ENCODE assay signal across 22 cellular contexts in the genomic region with DNA sequence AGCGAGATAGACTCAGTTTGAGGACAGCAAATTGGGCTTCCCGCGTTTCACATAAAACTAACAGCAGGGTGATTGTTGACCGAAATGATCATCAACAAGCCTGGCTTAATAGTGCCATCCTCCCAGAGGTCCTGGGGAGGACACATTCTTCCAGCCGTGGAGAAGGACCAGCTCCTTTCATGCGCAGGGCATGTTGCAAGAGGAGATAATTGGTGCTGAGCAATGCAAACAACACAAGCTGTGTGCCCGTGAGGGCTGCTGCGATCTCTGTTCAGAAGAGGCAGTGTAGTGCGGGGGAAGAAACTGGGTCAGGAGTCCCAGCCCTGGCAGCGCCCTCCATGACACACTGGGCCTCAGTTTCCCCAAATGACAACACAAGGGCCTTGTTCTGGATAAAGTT. TPM values are rescaled to one million over a fixed set of nuclear protein-coding genes. Genes with fewer than 3 reads are reported as not detected.
A peak's percentile ranks its signal among the peaks of the same experiment; 100 is the strongest.
DNase-seq lines count a peak whose midpoint lies in the region; TF ChIP-seq lines count a peak whose summit lies in the region.
"Had no signal": no experiment of that assay in that cellular context is flagged by ENCODE, and none has a peak within 500 bp of the region (broad histone marks: within the 10 kb centered on the region; RNA-seq: fewer than 3 reads in every experiment).

No MANE protein-coding gene starts in this region.

- peak in 1 of 2 donors; percentile 33 for TF ChIP-seq RAD21 in liver (IDR thresholded peaks at IDR 0.05)

- H3K9ac ChIP-seq in liver (ENCODE audit: low read depth in 1 of 2, low read length in 2 of 2): no peak overlapping the region

- H3K36me3 ChIP-seq in liver (ENCODE audit: control insufficient read depth in 4 of 4, insufficient read depth in 3 of 4, low read depth in 1 of 4, low read length in 3 of 4): no peaks in the 10 kb centered on the region
- H3K36me3 ChIP-seq: heart right ventricle, spleen, suprapubic skin had no signal

- POLR2A ChIA-PET in RWPE1 (lab: Yijun Ruan, JAX; ENCODE audit: low non-redundant PET): no interaction called here

- no peaks in the 10 kb centered on the region for H3K27me3 ChIP-seq in liver (ENCODE audit: control insufficient read depth in 4 of 4, insufficient read depth in 4 of 4, low read length in 3 of 4)
- H3K27me3 ChIP-seq: heart right ventricle, spleen had no signal

- H3K9me3 ChIP-seq in liver (ENCODE audit: control insufficient read depth in 4 of 4, low read length in 3 of 4): no peaks in the 10 kb centered on the region
- H3K9me3 ChIP-seq: heart right ventricle, spleen, suprapubic skin had no signal

- TF ChIP-seq CTCF in RWPE1 (conservative IDR thresholded peaks at IDR 0.05; ENCODE audit: low read depth) (no peak), liver (IDR thresholded peaks at IDR 0.05; ENCODE audit: low read depth, low read length, missing input control) (no peak), endothelial cell (IDR thresholded peaks at IDR 0.05; ENCODE audit: unreplicated experiment) (no peak)

- peaks cover 6% of the 10 kb centered on the region for H3K36me3 Mint-ChIP-seq in endothelial cell (ENCODE audit: low read depth, unreplicated experiment)
- H3K36me3 Mint-ChIP-seq: naive thymus-derived CD4-positive, alpha-beta T cell had no signal

- H3K4me1 Mint-ChIP-seq in endothelial cell (ENCODE audit: unreplicated experiment): peaks cover 8% of the 10 kb centered on the region
- H3K4me1 Mint-ChIP-seq: activated CD4-positive, alpha-beta T cell treated with anti-CD3 and anti-CD28 coated beads, Interleukin-2, amount 10 ng/mL, durations not matched to agents 24 days and 14 days had no signal

- CTCF ChIA-PET in RWPE1 (lab: Yijun Ruan, JAX): no interaction called here

- H3K4me3 Mint-ChIP-seq in endothelial cell (ENCODE audit: unreplicated experiment): no peak overlapping the region
- H3K4me3 Mint-ChIP-seq: activated CD4-positive, alpha-beta T cell treated with anti-CD3 and anti-CD28 coated beads, Interleukin-2, amount 10 ng/mL, durations not matched to agents 24 days and 14 days; naive thymus-derived CD4-positive, alpha-beta T cell had no signal

- peaks cover 36 to 66% (median 56%) of the 10 kb centered on the region in 4 donors for H3K4me1 ChIP-seq in liver (ENCODE audit: control insufficient read depth in 4 of 4, insufficient read depth in 4 of 4, low read length in 3 of 4)

- no peak overlapping the region for H3K4me3 ChIP-seq in liver (ENCODE audit: low read depth in 1 of 3, low read length in 3 of 3)
- H3K4me3 ChIP-seq: heart right ventricle, spleen, suprapubic skin had no signal

- H3K9me3 Mint-ChIP-seq in endothelial cell (ENCODE audit: unreplicated experiment): no peaks in the 10 kb centered on the region
- H3K9me3 Mint-ChIP-seq: activated CD4-positive, alpha-beta T cell treated with anti-CD3 and anti-CD28 coated beads, Interleukin-2, amount 10 ng/mL, durations not matched to agents 24 days and 14 days; naive thymus-derived CD4-positive, alpha-beta T cell had no signal

- DNase-seq in NCI-H2227 (lab: John Stamatoyannopoulos, UW; ENCODE audit: unreplicated experiment): peak; percentile 20
- DNase-seq in NCI-H2227 treated with DMSO at 0.1 percent for 48 hours (lab: John Stamatoyannopoulos, UW): no peak
- DNase-seq in RWPE1 (ENCODE audit: low spot score): no peak
- DNase-seq in hypothalamus (lab: John Stamatoyannopoulos, UW): no peak
- no peak for DNase-seq in DMS153 (lab: John Stamatoyannopoulos, UW)
- no peak for DNase-seq in SHP77 treated with DMSO at 0.1 percent for 48 hours (lab: John Stamatoyannopoulos, UW)
- DNase-seq in endothelial cell (ENCODE audit: low spot score): no peak
- DNase-seq: activated CD4-positive, alpha-beta T cell treated with anti-CD3 and anti-CD28 coated beads, Interleukin-2, amount 10 ng/mL, durations not matched to agents 24 days and 14 days; activated CD8-positive, alpha-beta memory T cell treated with anti-CD3 and anti-CD28 coated beads, Interleukin-2, amount 50 U/mL, for 4 hours; activated effector memory CD4-positive, alpha-beta T cell treated with anti-CD3 and anti-CD28 coated beads, Interleukin-2, amount 50 U/mL, for 16 hours; DND-41; effector CD4-positive, alpha-beta T cell; heart right ventricle; islet precursor cell; mammary epithelial cell; naive thymus-derived CD4-positive, alpha-beta T cell; NCI-H1930; NCI-H526; posterior cingulate gyrus; spleen had no signal

- peaks cover 10% of the 10 kb centered on the region for H3K27me3 Mint-ChIP-seq in endothelial cell (ENCODE audit: unreplicated experiment)
- H3K27me3 Mint-ChIP-seq: activated CD4-positive, alpha-beta T cell treated with anti-CD3 and anti-CD28 coated beads, Interleukin-2, amount 10 ng/mL, durations not matched to agents 24 days and 14 days; naive thymus-derived CD4-positive, alpha-beta T cell had no signal

- H3K27ac Mint-ChIP-seq in endothelial cell (ENCODE audit: unreplicated experiment): no peak overlapping the region
- H3K27ac Mint-ChIP-seq: activated CD4-positive, alpha-beta T cell treated with anti-CD3 and anti-CD28 coated beads, Interleukin-2, amount 10 ng/mL, durations not matched to agents 24 days and 14 days had no signal

- H3K27ac ChIP-seq in RWPE1 (peak overlapping the region; percentile 23; the same call in 1 of the 2 replicates), liver (ENCODE audit: low read depth in 1 of 2, low read length in 2 of 2) (no peak overlapping the region)
- H3K27ac ChIP-seq: heart right ventricle, suprapubic skin had no signal

- WGBS in liver: 63% methylated on average over 10 of the region's 10 CpGs

TF ChIP-seq in liver, 16 proteins besides CTCF, POLR2A, EP300 and RAD21:
- TF ChIP-seq EGR1 (IDR thresholded peaks at IDR 0.05; ENCODE audit: low read depth in 2 of 2) (no peak), FOXA1 (IDR thresholded peaks at IDR 0.05) (no peak), YY1 (IDR thresholded peaks at IDR 0.05) (no peak), TAF1 (conservative IDR thresholded peaks at IDR 0.05) (no peak), HNF4A (conservative IDR thresholded peaks at IDR 0.05) (peak in 1 of 2 donors; percentile 31), JUND (IDR thresholded peaks at IDR 0.05) (no peak), RXRA (IDR thresholded peaks at IDR 0.05) (peak; percentile 29 to 61), HNF4G (IDR thresholded peaks at IDR 0.05) (no peak)
- TF ChIP-seq, protein P1, sequence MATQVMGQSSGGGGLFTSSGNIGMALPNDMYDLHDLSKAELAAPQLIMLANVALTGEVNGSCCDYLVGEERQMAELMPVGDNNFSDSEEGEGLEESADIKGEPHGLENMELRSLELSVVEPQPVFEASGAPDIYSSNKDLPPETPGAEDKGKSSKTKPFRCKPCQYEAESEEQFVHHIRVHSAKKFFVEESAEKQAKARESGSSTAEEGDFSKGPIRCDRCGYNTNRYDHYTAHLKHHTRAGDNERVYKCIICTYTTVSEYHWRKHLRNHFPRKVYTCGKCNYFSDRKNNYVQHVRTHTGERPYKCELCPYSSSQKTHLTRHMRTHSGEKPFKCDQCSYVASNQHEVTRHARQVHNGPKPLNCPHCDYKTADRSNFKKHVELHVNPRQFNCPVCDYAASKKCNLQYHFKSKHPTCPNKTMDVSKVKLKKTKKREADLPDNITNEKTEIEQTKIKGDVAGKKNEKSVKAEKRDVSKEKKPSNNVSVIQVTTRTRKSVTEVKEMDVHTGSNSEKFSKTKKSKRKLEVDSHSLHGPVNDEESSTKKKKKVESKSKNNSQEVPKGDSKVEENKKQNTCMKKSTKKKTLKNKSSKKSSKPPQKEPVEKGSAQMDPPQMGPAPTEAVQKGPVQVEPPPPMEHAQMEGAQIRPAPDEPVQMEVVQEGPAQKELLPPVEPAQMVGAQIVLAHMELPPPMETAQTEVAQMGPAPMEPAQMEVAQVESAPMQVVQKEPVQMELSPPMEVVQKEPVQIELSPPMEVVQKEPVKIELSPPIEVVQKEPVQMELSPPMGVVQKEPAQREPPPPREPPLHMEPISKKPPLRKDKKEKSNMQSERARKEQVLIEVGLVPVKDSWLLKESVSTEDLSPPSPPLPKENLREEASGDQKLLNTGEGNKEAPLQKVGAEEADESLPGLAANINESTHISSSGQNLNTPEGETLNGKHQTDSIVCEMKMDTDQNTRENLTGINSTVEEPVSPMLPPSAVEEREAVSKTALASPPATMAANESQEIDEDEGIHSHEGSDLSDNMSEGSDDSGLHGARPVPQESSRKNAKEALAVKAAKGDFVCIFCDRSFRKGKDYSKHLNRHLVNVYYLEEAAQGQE (IDR thresholded peaks at IDR 0.05): no peak
TF ChIP-seq in liver: peak in this region for 2.

RNA-seq across cellular contexts. Expression of gene CCDC85C, which starts 54.3 kb away (rescaled TPM):
- total RNA-seq in liver (10 to 100 TPM in 1 of 2 donors, 1 to 10 TPM in 1; 7.1 to 12.1 TPM), endothelial cell (ENCODE audit: unreplicated experiment) (42.1 TPM)
- 10 to 100 TPM in 1 of 2 donors, 1 to 10 TPM in 1; 4.0 to 23.9 TPM for polyA plus RNA-seq in liver
